Comparison of ENCODE assay signal across 9 cellular contexts in the genomic region with DNA sequence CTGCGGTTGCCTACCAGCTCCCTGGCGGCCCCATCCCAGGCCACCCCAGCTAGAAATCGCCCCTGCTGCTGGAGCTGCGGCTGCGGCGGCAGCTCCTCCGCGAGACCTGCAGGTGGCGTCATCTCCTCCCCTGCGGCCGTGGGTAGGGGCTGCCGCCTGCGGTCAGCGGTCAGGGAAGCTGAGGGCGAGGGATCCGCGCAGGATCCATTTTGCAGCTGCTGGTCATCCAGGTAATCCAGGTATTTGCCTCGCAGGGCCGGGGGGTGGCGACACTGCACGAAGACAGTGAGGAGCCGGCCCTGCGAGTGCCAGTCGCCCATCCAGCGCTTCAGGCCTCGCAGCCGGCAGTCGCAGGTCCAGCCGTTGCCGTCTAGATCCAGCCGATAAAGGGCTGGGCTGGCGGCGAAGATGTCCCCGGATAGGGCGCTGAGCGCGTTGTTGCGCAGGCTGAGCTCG. TPM values are rescaled to one million over a fixed set of nuclear protein-coding genes. Genes with fewer than 3 reads are reported as not detected.
DNase-seq lines count a peak whose midpoint lies in the region; ATAC-seq and TF ChIP-seq lines count a peak whose summit lies in the region.
"Had no signal": no experiment of that assay in that cellular context is flagged by ENCODE, and none has a peak within 500 bp of the region (broad histone marks: within the 10 kb centered on the region; RNA-seq: fewer than 3 reads in every experiment).

No MANE protein-coding gene starts in this region.

- peak overlapping the region; percentile 41; the same call in 1 of the 2 replicates for H3K9ac ChIP-seq in PC-3 (ENCODE audit: low read length)

- no peaks in the 10 kb centered on the region for H3F3A ChIP-seq in PC-3 (ENCODE audit: low read length, unreplicated experiment)

- H3K4me3 ChIP-seq in AG04450 (ENCODE audit: low read depth, low read length) (peak overlapping the region; percentile 20; the same call in 1 of the 2 replicates), PC-3 (ENCODE audit: low read length) (peak overlapping the region; percentile 80), lung (no peak overlapping the region), thymus (ENCODE audit: low read length) (peak overlapping the region; percentile 37)

- DNase-seq in AG04450 (ENCODE audit: low read depth, low spot score) (no peak), GM20000 (ENCODE audit: low spot score) (peak; percentile 74), PC-3 (peak; percentile 76), endothelial cell (ENCODE audit: low spot score) (peak; percentile 78), lung (ENCODE audit: low spot score) (peak; percentile 72), epidermal melanocyte (ENCODE audit: insufficient read length, low spot score) (no peak), A172 (ENCODE audit: low spot score) (no peak)

- peaks cover 20% of the 10 kb centered on the region; the same call in 1 of the 2 replicates for H3K9me3 ChIP-seq in AG04450 (ENCODE audit: control insufficient read depth, insufficient read depth, low read length)
- no peaks in the 10 kb centered on the region for H3K9me3 ChIP-seq in PC-3 (ENCODE audit: low read length)
- peaks cover 0 to 7% of the 10 kb centered on the region in 2 donors for H3K9me3 ChIP-seq in lung (ENCODE audit: control insufficient read depth in 2 of 2, insufficient read depth in 1 of 2, low read length in 1 of 2)
- H3K9me3 ChIP-seq in thymus (ENCODE audit: control insufficient read depth): no peaks in the 10 kb centered on the region

- H3K4me1 Mint-ChIP-seq in endothelial cell (ENCODE audit: unreplicated experiment): peaks cover 9% of the 10 kb centered on the region

- CTCF ChIA-PET in AG04450 (lab: Charles Lee) (interaction anchor here (0.6 to 3.1 kb wide), 22 partner anchors 12 to 395 kb away, joined by 3 to 18 read pairs (median 4); no protein-coding TSS in a partner anchor), PC-3 (lab: Charles Lee) (interaction anchor here (0.6 to 1.6 kb wide), 19 partner anchors 14 to 452 kb away, joined by 3 to 47 read pairs (median 5); no protein-coding TSS in a partner anchor)

- BruUV-seq in PC-3 (replicated peaks; lab: Mats Ljungman, UMichigan): no TSS peak

- H3K4me1 ChIP-seq in PC-3 (ENCODE audit: insufficient read depth, low read length) (0 out of 2 replicates have a peak, but pooled peaks cover 9% of the 10 kb centered on the region), lung (ENCODE audit: control insufficient read depth in 2 of 2, insufficient read depth in 2 of 2, low read length in 2 of 2) (peaks cover 0 to 26% of the 10 kb centered on the region in 2 donors), thymus (ENCODE audit: control insufficient read depth, insufficient read depth, low read length) (peaks cover 13% of the 10 kb centered on the region)

- no peaks in the 10 kb centered on the region for H3K9me3 Mint-ChIP-seq in endothelial cell (ENCODE audit: unreplicated experiment)
- H3K9me3 Mint-ChIP-seq: central memory CD8-positive, alpha-beta T cell had no signal

- 1 to 2% methylated on average over 39 of the region's 39 CpGs for WGBS in lung, 2 donors
- 2% methylated on average over 39 of the region's 39 CpGs for WGBS in thymus

- intact Hi-C loops in PC-3 (cut with micrococcal nuclease): loop anchor here (1.0 to 2.0 kb wide), 4 partner anchors 30 to 353 kb away; no protein-coding TSS in a partner anchor

- no peaks in the 10 kb centered on the region for H3K9me2 ChIP-seq in PC-3 (replicated peaks; ENCODE audit: low read length)

- H3K27me3 Mint-ChIP-seq in endothelial cell (ENCODE audit: unreplicated experiment): peaks cover 9% of the 10 kb centered on the region

- H3K36me3 ChIP-seq in PC-3 (ENCODE audit: low read depth, low read length): no peaks in the 10 kb centered on the region
- no peaks in the 10 kb centered on the region for H3K36me3 ChIP-seq in lung (ENCODE audit: control insufficient read depth in 2 of 2, insufficient read depth in 2 of 2, low read length in 2 of 2)
- H3K36me3 ChIP-seq in thymus (ENCODE audit: control insufficient read depth, insufficient read depth): no peaks in the 10 kb centered on the region

- no peaks in the 10 kb centered on the region for H3K36me3 Mint-ChIP-seq in endothelial cell (ENCODE audit: low read depth, unreplicated experiment)

- ATAC-seq in PC-3 (peak; percentile 70), lung (ENCODE audit: insufficient read depth, low FRiP score) (peak; percentile 48)

- no peaks in the 10 kb centered on the region for H3K79me2 ChIP-seq in PC-3 (ENCODE audit: low read length)

- H3K27ac ChIP-seq in AG04450 (ENCODE audit: low read depth, low read length) (no peak overlapping the region), PC-3 (ENCODE audit: low read length) (no peak overlapping the region), lung (ENCODE audit: low read depth in 1 of 2, low read length in 1 of 2) (peak overlapping the region in 1 of 2 donors; percentile 17), thymus (ENCODE audit: low read depth) (no peak overlapping the region)

- H3K27me3 ChIP-seq in AG04450 (ENCODE audit: control insufficient read depth, insufficient read depth, low read length): peaks cover 55% of the 10 kb centered on the region
- H3K27me3 ChIP-seq in PC-3 (ENCODE audit: low read length): no peaks in the 10 kb centered on the region
- H3K27me3 ChIP-seq in lung (ENCODE audit: control insufficient read depth, insufficient read depth): no peaks in the 10 kb centered on the region
- H3K27me3 ChIP-seq in thymus (ENCODE audit: control insufficient read depth, insufficient read depth): peaks cover 54% of the 10 kb centered on the region

- POLR2A ChIA-PET in AG04450 (lab: Yijun Ruan, JAX) (no interaction called here), PC-3 (lab: Charles Lee; ENCODE audit: unreplicated experiment) (interaction anchor here (0.6 kb wide), 1 partner anchor 134 kb away, joined by 4 read pairs; no protein-coding TSS in a partner anchor)

- no peaks in the 10 kb centered on the region for H4K20me1 ChIP-seq in PC-3 (ENCODE audit: low read length)

- TF ChIP-seq CTCF in AG04450 (IDR thresholded peaks at IDR 0.05; ENCODE audit: low read depth, low read length) (peak; percentile 58), GM20000 (IDR thresholded peaks at IDR 0.05; ENCODE audit: extremely low read depth, missing control alignments) (peak; percentile 3), PC-3 (conservative IDR thresholded peaks at IDR 0.05; ENCODE audit: low read depth, low read length) (peak; percentile 64), endothelial cell (IDR thresholded peaks at IDR 0.05; ENCODE audit: unreplicated experiment) (peak; percentile 43), lung (IDR thresholded peaks at IDR 0.05; ENCODE audit: control extremely low read depth, extremely low read depth) (peak; percentile 11)

- H3K27ac Mint-ChIP-seq in endothelial cell (ENCODE audit: unreplicated experiment): no peak overlapping the region

- no peak overlapping the region for H3K4me3 Mint-ChIP-seq in endothelial cell (ENCODE audit: unreplicated experiment)

- H3K4me2 ChIP-seq in PC-3 (ENCODE audit: low read length): peak overlapping the region; percentile 95

- peak overlapping the region; percentile 90 for H2AFZ ChIP-seq in PC-3 (ENCODE audit: low read length)

RNA-seq across cellular contexts. Expression of a gene that starts 1.5 kb away (rescaled TPM):
- 0.15 and 0.16 TPM in 2 replicates for polyA plus RNA-seq in AG04450 (2011; rRNA removed)
- 0.05 and 0.09 TPM in 2 replicates for polyA minus RNA-seq in AG04450 (2011; rRNA and poly(A)+ RNA removed)
- total RNA-seq in PC-3 (2014; rRNA removed): 0.12 and 0.29 TPM in 2 replicates
- 0.23 TPM for total RNA-seq in endothelial cell (ENCODE audit: unreplicated experiment)
- 10 to 100 TPM in 1 of 2 donors, 1 to 10 TPM in 1; 2.9 to 17.0 TPM for total RNA-seq in lung
- under 1 TPM; 0.52 to 0.65 TPM for polyA plus RNA-seq in lung
- 0.32 TPM for polyA plus RNA-seq in thymus
- total RNA-seq in A172 (2014; rRNA removed; shearing (Covaris generic)): not detected in 2 replicates

Comparison
In these comparisons a context has a peak if more than half of its experiments do, and no peak if none do; other contexts are left out.
1. DNase-seq: peak in GM20000 (single experiment), PC-3 (single experiment), endothelial cell (single experiment) and lung (single experiment); none in AG04450 (single experiment), epidermal melanocyte (single experiment) and A172 (single experiment).
2. CTCF ChIP-seq: peak in every context shown above with its lines; median percentile 64 in PC-3; 58 in AG04450; 43 in endothelial cell; 11 in lung; 3 in GM20000.